In genomic region chr11:128530119-128531091, GRCh38 we compare ENCODE assay signal across 11 cellular contexts. TPM values are rescaled to one million over a fixed set of nuclear protein-coding genes. Genes with fewer than 3 reads are reported as not detected.
DNase-seq lines count a peak whose midpoint lies in the region; ATAC-seq and TF ChIP-seq lines count a peak whose summit lies in the region.
"Had no signal": no experiment of that assay in that cellular context is flagged by ENCODE, and none has a peak within 500 bp of the region (broad histone marks: within the 10 kb centered on the region; RNA-seq: fewer than 3 reads in every experiment).

No MANE protein-coding gene starts in this region.

- ATAC-seq in HCT116 (no peak), left colon (no peak), GM19395 (IDR thresholded peaks at IDR 0.05; ENCODE audit: unreplicated experiment) (no peak)
- no peak for ATAC-seq in activated T-cell treated with anti-CD3 and anti-CD28 coated beads, Interleukin-2, amount 50 U/mL, for 72 hours (replicated peaks in 1 of 2)
- no peak for ATAC-seq in CD8-positive, alpha-beta T cell

- peak; percentile 20 for DNase-seq in A673 (ENCODE audit: low spot score)
- no peak for DNase-seq in HCT116 (ENCODE audit: low read depth, low spot score)
- DNase-seq in left colon, result peak; percentile 27 to 43
- DNase-seq in activated T-cell treated with anti-CD3 and anti-CD28 coated beads, Interleukin-2, amount 50 U/mL, for 72 hours, result no peak
- no peak for DNase-seq in CD8-positive, alpha-beta T cell
- DNase-seq in dermis blood vessel endothelial cell, result no peak
- DNase-seq: immature natural killer cell had no signal

- no peaks in the 10 kb centered on the region for H3K9me3 ChIP-seq in A673 (ENCODE audit: low read depth, low read length, poor library complexity, severe bottlenecking)
- no peaks in the 10 kb centered on the region for H3K9me3 ChIP-seq in HCT116 (ENCODE audit: control insufficient read depth in 1 of 2, insufficient read depth in 1 of 2, low read depth in 1 of 2, low read length in 2 of 2)
- no peaks in the 10 kb centered on the region for H3K9me3 ChIP-seq in CD8-positive, alpha-beta T cell (ENCODE audit: low read length)

- H2AFZ ChIP-seq in HCT116 (ENCODE audit: low read depth, low read length, poor library complexity, severe bottlenecking), result no peak overlapping the region

- H3K36me3 Mint-ChIP-seq in brain, result no peaks in the 10 kb centered on the region
- H3K36me3 Mint-ChIP-seq in activated T-cell treated with anti-CD3 and anti-CD28 coated beads, Interleukin-2, amount 50 U/mL, for 72 hours (ENCODE audit: insufficient read depth in 2 of 2), result peaks cover 8 to 10% of the 10 kb centered on the region in 2 donors
- H3K36me3 Mint-ChIP-seq in CD8-positive, alpha-beta T cell, result no peaks in the 10 kb centered on the region

- H3K9me2 ChIP-seq in HCT116 (ENCODE audit: insufficient read depth), result no peaks in the 10 kb centered on the region

- H3K4me2 ChIP-seq in HCT116 (ENCODE audit: low read length), result no peak overlapping the region
- H3K4me2 ChIP-seq: smooth muscle cell had no signal

- CTCF ChIA-PET in A673 (lab: Charles Lee), result no interaction called here
- CTCF ChIA-PET in HCT116 (lab: Charles Lee), result no interaction called here
- CTCF ChIA-PET in CD8-positive, alpha-beta T cell (lab: Charles Lee), result interaction anchor here (0.9 to 8.7 kb wide), 4 partner anchors 14 to 358 kb away, joined by 3 to 89 read pairs (median 4); no protein-coding TSS in a partner anchor

- H3K79me2 ChIP-seq in HCT116 (ENCODE audit: insufficient read depth, low read length), result no peaks in the 10 kb centered on the region

- H3K27me3 Mint-ChIP-seq in brain, result peaks cover 74% of the 10 kb centered on the region
- H3K27me3 Mint-ChIP-seq in activated T-cell treated with anti-CD3 and anti-CD28 coated beads, Interleukin-2, amount 50 U/mL, for 72 hours (ENCODE audit: low read depth), result no peaks in the 10 kb centered on the region
- no peaks in the 10 kb centered on the region for H3K27me3 Mint-ChIP-seq in CD8-positive, alpha-beta T cell (ENCODE audit: low read depth)

- H3K9me3 Mint-ChIP-seq in brain, result peaks cover 0 to 15% (median 4%) of the 10 kb centered on the region in 5 experiments
- peaks cover 5 to 6% of the 10 kb centered on the region in 2 donors for H3K9me3 Mint-ChIP-seq in activated T-cell treated with anti-CD3 and anti-CD28 coated beads, Interleukin-2, amount 50 U/mL, for 72 hours
- H3K9me3 Mint-ChIP-seq in CD8-positive, alpha-beta T cell, result no peaks in the 10 kb centered on the region
- H3K9me3 Mint-ChIP-seq: immature natural killer cell had no signal

- H3K27me3 ChIP-seq in A673 (replicated peaks; ENCODE audit: insufficient read depth, low read depth, low read length, poor library complexity) (peaks cover 50% of the 10 kb centered on the region), HCT116 (ENCODE audit: insufficient read depth, low read length) (0 out of 2 replicates have a peak, but pooled peaks cover 4% of the 10 kb centered on the region)
- H3K27me3 ChIP-seq in CD8-positive, alpha-beta T cell (ENCODE audit: insufficient read depth, low read length), result no peaks in the 10 kb centered on the region

- no peak for TF ChIP-seq RAD21 in HCT116 (IDR thresholded peaks at IDR 0.05; ENCODE audit: low read depth)

- H3K4me3 ChIP-seq in A673 (ENCODE audit: low read depth, low read length, poor library complexity, severe bottlenecking), result no peak overlapping the region
- H3K4me3 ChIP-seq in HCT116 (replicated peaks in 1 of 2; ENCODE audit: low read depth in 1 of 2, low read length in 2 of 2), result no peak overlapping the region
- H3K4me3 ChIP-seq in CD8-positive, alpha-beta T cell (ENCODE audit: low read depth, low read length), result no peak overlapping the region
- H3K4me3 ChIP-seq: coronary artery, smooth muscle cell had no signal

- H3K27ac Mint-ChIP-seq in brain, result peak overlapping the region in 3 of 5 experiments; percentile 29 to 90 (median 44)
- no peak overlapping the region for H3K27ac Mint-ChIP-seq in activated T-cell treated with anti-CD3 and anti-CD28 coated beads, Interleukin-2, amount 50 U/mL, for 72 hours
- H3K27ac Mint-ChIP-seq in CD8-positive, alpha-beta T cell, result no peak overlapping the region

- no peaks in the 10 kb centered on the region for H3K36me3 ChIP-seq in A673 (ENCODE audit: insufficient read depth, low read length, poor library complexity, severe bottlenecking)
- no peaks in the 10 kb centered on the region for H3K36me3 ChIP-seq in HCT116 (ENCODE audit: control insufficient read depth in 1 of 2, insufficient read depth in 2 of 2, low read length in 2 of 2)
- H3K36me3 ChIP-seq in CD8-positive, alpha-beta T cell (ENCODE audit: insufficient read depth, low read length), result no peaks in the 10 kb centered on the region

- H4K20me1 ChIP-seq in HCT116 (ENCODE audit: insufficient read depth), result no peaks in the 10 kb centered on the region

- no TSS peak for BruUV-seq in A673 (replicated peaks; lab: Mats Ljungman, UMichigan)
- BruUV-seq in HCT116 (replicated peaks; lab: Mats Ljungman, UMichigan), result no TSS peak

- H3K4me1 Mint-ChIP-seq in brain, result peaks cover 25% of the 10 kb centered on the region
- H3K4me1 Mint-ChIP-seq in activated T-cell treated with anti-CD3 and anti-CD28 coated beads, Interleukin-2, amount 50 U/mL, for 72 hours (ENCODE audit: low read depth), result peaks cover 85% of the 10 kb centered on the region
- peaks cover 58% of the 10 kb centered on the region for H3K4me1 Mint-ChIP-seq in CD8-positive, alpha-beta T cell (ENCODE audit: low read depth)

- H3K27ac ChIP-seq in A673 (ENCODE audit: low read depth, low read length, poor library complexity, severe bottlenecking), result no peak overlapping the region
- H3K27ac ChIP-seq in HCT116 (ENCODE audit: low read depth, low read length), result no peak overlapping the region
- H3K27ac ChIP-seq in CD8-positive, alpha-beta T cell (ENCODE audit: low read depth, low read length), result no peak overlapping the region
- H3K27ac ChIP-seq: coronary artery had no signal

- TF ChIP-seq POLR2A in HCT116 (IDR thresholded peaks at IDR 0.05; ENCODE audit: borderline replicate concordance, extremely low read depth, insufficient read depth, insufficient read length), result no peak

- POLR2A ChIA-PET in A673 (lab: Charles Lee; ENCODE audit: low non-redundant PET), result interaction anchor here (0.6 kb wide), 1 partner anchor 982 kb away, joined by 3 read pairs; no protein-coding TSS in a partner anchor
- POLR2A ChIA-PET in HCT116 (lab: Charles Lee), result no interaction called here
- POLR2A ChIA-PET in CD8-positive, alpha-beta T cell (lab: Charles Lee), result interaction anchor here (0.9 to 2.5 kb wide), 6 partner anchors 10 to 100 kb away, joined by 3 to 10 read pairs (median 3); no protein-coding TSS in a partner anchor

- RAD21 ChIA-PET in HCT116 (lab: Charles Lee; ENCODE audit: low non-redundant PET in 1 of 2, low total read pairs in 2 of 2, uncharacterized antibody in 2 of 2, unreplicated experiment in 2 of 2), result no interaction called here

- TF ChIP-seq CTCF in A673 (conservative IDR thresholded peaks at IDR 0.05; ENCODE audit: low read depth, low read length), result no peak
- TF ChIP-seq CTCF in HCT116 (IDR thresholded peaks at IDR 0.05 in 2 of 3, conservative IDR thresholded peaks at IDR 0.05 in 1 of 3; ENCODE audit: borderline replicate concordance in 1 of 3, insufficient read depth in 1 of 3, low read depth in 2 of 3, low read length in 2 of 3), result no peak
- TF ChIP-seq CTCF in brain (conservative IDR thresholded peaks at IDR 0.05), result no peak
- no peak for TF ChIP-seq CTCF in CD8-positive, alpha-beta T cell (IDR thresholded peaks at IDR 0.05)

- no peaks in the 10 kb centered on the region for H3K4me1 ChIP-seq in A673 (ENCODE audit: insufficient read depth, low read length, poor library complexity, severe bottlenecking)
- peaks cover 0 to 4% of the 10 kb centered on the region in 2 experiments; a peak in 2 of 4 replicates for H3K4me1 ChIP-seq in HCT116 (ENCODE audit: control insufficient read depth in 1 of 2, insufficient read depth in 2 of 2, low read length in 2 of 2)
- H3K4me1 ChIP-seq in CD8-positive, alpha-beta T cell (ENCODE audit: insufficient read depth, low read length), result peaks cover 31% of the 10 kb centered on the region

- intact Hi-C loops in A673 (cut with micrococcal nuclease; ENCODE audit: unreplicated experiment), result no loop called here
- intact Hi-C loops in HCT116 (cut with micrococcal nuclease), result no loop called here
- intact Hi-C loops in left colon (cut with DNase I, micrococcal nuclease), result no loop called here
- intact Hi-C loops in CD8-positive, alpha-beta T cell (cut with DNase I, micrococcal nuclease), result no loop called here

- H3K9ac ChIP-seq in HCT116 (ENCODE audit: low read length), result no peak overlapping the region

- peak overlapping the region in 2 of 5 experiments; percentile 1 to 24 for H3K4me3 Mint-ChIP-seq in brain
- H3K4me3 Mint-ChIP-seq in activated T-cell treated with anti-CD3 and anti-CD28 coated beads, Interleukin-2, amount 50 U/mL, for 72 hours, result no peak overlapping the region
- H3K4me3 Mint-ChIP-seq in CD8-positive, alpha-beta T cell, result no peak overlapping the region
- H3K4me3 Mint-ChIP-seq: immature natural killer cell had no signal

TF ChIP-seq in HCT116, 20 proteins besides CTCF, POLR2A, EP300 and RAD21:
- TF ChIP-seq JUND (IDR thresholded peaks at IDR 0.05), result no peak
- 0 out of 2 replicates have a peak, but pooled peaks have one; percentile 13 for TF ChIP-seq ATF3 (IDR thresholded peaks at IDR 0.05)

RNA-seq across cellular contexts. Expression of gene ETS1, which starts 57.0 kb away (rescaled TPM):
- 3.7 and 4.1 TPM in 2 replicates for total RNA-seq in A673 (2021)
- 9.2 TPM for total RNA-seq in HCT116 (2021; ENCODE audit: unreplicated experiment)
- polyA plus RNA-seq in HCT116 (2012), result 7.7 and 8.0 TPM in 2 replicates
- polyA plus RNA-seq in brain (ENCODE audit: insufficient read depth, low read depth, low replicate concordance), result 21.1 TPM
- total RNA-seq in left colon, result 10 to 100 TPM; 23.0 to 38.0 TPM
- total RNA-seq in activated T-cell treated with anti-CD3 and anti-CD28 coated beads, Interleukin-2, amount 50 U/mL, for 72 hours, result 100 to 1,000 TPM; 713 to 736 TPM
- total RNA-seq in CD8-positive, alpha-beta T cell, result 100 to 1,000 TPM; 338 to 345 TPM
- total RNA-seq in dermis blood vessel endothelial cell, result 128 and 130 TPM in 2 replicates

Comparison
In these comparisons a context has a peak if more than half of its experiments do, and no peak if none do; other contexts are left out.
1. DNase-seq: peak in A673 (single experiment) and left colon (2 of 2); none in HCT116 (single experiment), activated T-cell treated with anti-CD3 and anti-CD28 coated beads, Interleukin-2, amount 50 U/mL, for 72 hours (0 of 2), CD8-positive, alpha-beta T cell (0 of 7) and dermis blood vessel endothelial cell (single experiment).
2. H3K27ac Mint-ChIP-seq: peak in brain (3 of 5); none in activated T-cell treated with anti-CD3 and anti-CD28 coated beads, Interleukin-2, amount 50 U/mL, for 72 hours (single experiment) and CD8-positive, alpha-beta T cell (single experiment).